20 cellular contexts compared by ENCODE assay signal in the genomic region with DNA sequence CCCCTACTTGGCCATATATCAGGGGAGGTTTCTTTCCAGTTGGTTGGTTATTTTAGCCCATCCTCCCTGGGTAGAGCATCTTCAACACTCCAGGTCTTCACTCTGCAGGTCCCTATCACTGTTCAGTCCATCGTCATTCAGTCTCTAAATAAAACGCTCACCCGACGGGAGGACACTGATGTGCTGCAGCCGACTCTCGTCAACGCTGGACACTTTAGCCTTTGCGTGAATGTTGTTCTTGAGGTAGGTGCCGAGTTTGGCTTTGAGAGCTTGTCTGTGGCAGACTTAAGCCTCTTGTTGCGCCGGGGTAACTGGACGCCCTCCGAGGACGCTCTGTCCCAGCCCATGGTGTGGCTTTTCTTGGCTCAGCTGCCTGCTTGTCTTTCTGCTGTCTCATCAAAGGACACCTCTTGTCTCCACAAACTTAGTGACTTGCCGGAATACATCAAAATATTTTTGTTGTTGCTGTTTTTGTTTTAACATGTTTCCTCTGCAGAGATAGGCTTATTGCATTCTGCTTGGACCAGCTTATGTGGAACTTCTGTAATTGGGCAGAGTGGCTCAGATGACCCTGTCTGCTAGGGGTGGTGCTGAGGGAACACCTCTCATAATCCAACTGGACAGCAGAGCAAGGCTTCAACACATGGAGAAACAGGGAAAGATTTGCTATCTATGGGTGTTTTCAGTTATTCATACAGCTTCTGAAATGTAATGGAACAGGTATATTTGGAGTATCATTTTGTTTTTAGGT. TPM values are rescaled to one million over a fixed set of nuclear protein-coding genes. Genes with fewer than 3 reads are reported as not detected.
DNase-seq lines count a peak whose midpoint lies in the region; ATAC-seq, FAIRE-seq and TF ChIP-seq lines count a peak whose summit lies in the region.
"Had no signal": no experiment of that assay in that cellular context is flagged by ENCODE, and none has a peak within 500 bp of the region (broad histone marks: within the 10 kb centered on the region; RNA-seq: fewer than 3 reads in every experiment).

No MANE protein-coding gene starts in this region.

- in situ Hi-C loops in gastrocnemius medialis (cut with MboI; ENCODE audit: low sequenced_read_pairs in 4 of 4): no loop called here

- H3K9ac ChIP-seq in BLaER1: peak overlapping the region; percentile 36; the same call in 1 of the 2 replicates
- H3K9ac ChIP-seq in astrocyte (ENCODE audit: low read length): no peak overlapping the region

- TF ChIP-seq CTCF in astrocyte (IDR thresholded peaks at IDR 0.05; ENCODE audit: insufficient read depth, low read depth, low read length) (no peak), gastrocnemius medialis (IDR thresholded peaks at IDR 0.05 in 4 of 5, conservative IDR thresholded peaks at IDR 0.05 in 1 of 5) (no peak), foreskin keratinocyte (conservative IDR thresholded peaks at IDR 0.05) (no peak)

- intact Hi-C loops in left ventricle myocardium superior (cut with micrococcal nuclease): no loop called here
- intact Hi-C loops in gastrocnemius medialis (cut with DNase I; ENCODE audit: low total_unique reads): no loop called here
- intact Hi-C loops in left colon (cut with DNase I, micrococcal nuclease): no loop called here

- H3K9me3 ChIP-seq in BLaER1: no peaks in the 10 kb centered on the region
- H3K9me3 ChIP-seq in astrocyte (ENCODE audit: insufficient read depth, low read depth, low read length): no peaks in the 10 kb centered on the region
- H3K9me3 ChIP-seq in gastrocnemius medialis: no peaks in the 10 kb centered on the region
- H3K9me3 ChIP-seq: gastroesophageal sphincter, upper lobe of left lung had no signal

- H3K4me3 ChIP-seq in BLaER1 (0 out of 2 replicates have a peak overlapping the region, but pooled peaks have one; percentile 4), astrocyte (ENCODE audit: insufficient read depth, low read depth, low read length) (no peak overlapping the region), gastrocnemius medialis (peak overlapping the region in 3 of 4 donors; percentile 2 to 39 (median 22))
- H3K4me3 ChIP-seq: gastroesophageal sphincter, upper lobe of left lung had no signal

- H3K27ac ChIP-seq in BLaER1 (peak overlapping the region; percentile 60), astrocyte (ENCODE audit: low read depth, low read length) (no peak overlapping the region), gastrocnemius medialis (peak overlapping the region; percentile 80 to 91 (median 85)), foreskin keratinocyte (no peak overlapping the region)
- H3K27ac ChIP-seq: upper lobe of left lung had no signal

- peak in 1 of 2 donors; percentile 51 for TF ChIP-seq POLR2A in gastrocnemius medialis (IDR thresholded peaks at IDR 0.05)

- FAIRE-seq in astrocyte (lab: Jason Lieb, UNC) (no peak), GM19239 (lab: Jason Lieb, UNC) (no peak)
- FAIRE-seq: colon, small intestine had no signal

- H4K20me1 ChIP-seq in BLaER1: no peaks in the 10 kb centered on the region
- H4K20me1 ChIP-seq in astrocyte (ENCODE audit: insufficient read depth, low read length): no peaks in the 10 kb centered on the region

- DNase-seq in astrocyte (ENCODE audit: low read depth) (no peak), left ventricle myocardium superior (peak; percentile 81), gastrocnemius medialis (peak; percentile 87 to 95), foreskin keratinocyte (no peak), GM19239 (ENCODE audit: insufficient read length, low spot score) (no peak), OCI-M1 (lab: John Stamatoyannopoulos, UW) (no peak), left colon (no peak)
- DNase-seq: ACHN; amniotic stem cell; NCI-H1436; NK-92 treated with Interleukin-12 subunit alpha and Interleukin-12 subunit beta, amount 100 ng/mL, for 24 hours; SHP77; small intestine; T-helper 1 cell; upper lobe of left lung had no signal

- H3K4me1 ChIP-seq in BLaER1 (peaks cover 100% of the 10 kb centered on the region), astrocyte (ENCODE audit: insufficient read depth, low read length) (peaks cover 33% of the 10 kb centered on the region), gastrocnemius medialis (peaks cover 22 to 53% of the 10 kb centered on the region in 2 donors), foreskin keratinocyte (peaks cover 13% of the 10 kb centered on the region)
- H3K4me1 ChIP-seq: upper lobe of left lung had no signal

- no peak overlapping the region for H2AFZ ChIP-seq in astrocyte (ENCODE audit: low read depth, low read length)

- H3K9me3 Mint-ChIP-seq in astrocyte (ENCODE audit: unreplicated experiment): no peaks in the 10 kb centered on the region
- H3K9me3 Mint-ChIP-seq: activated T-helper 17 cell treated with anti-CD3 and anti-CD28 coated beads, Interleukin-2, amount 50 U/mL, for 72 hours; WTC11 had no signal

- no peak overlapping the region for H3K4me3 Mint-ChIP-seq in astrocyte (ENCODE audit: unreplicated experiment)
- H3K4me3 Mint-ChIP-seq: activated T-helper 17 cell treated with anti-CD3 and anti-CD28 coated beads, Interleukin-2, amount 50 U/mL, for 72 hours; WTC11 had no signal

- H3K4me1 Mint-ChIP-seq in astrocyte (ENCODE audit: low read depth, unreplicated experiment): peaks cover 43% of the 10 kb centered on the region
- H3K4me1 Mint-ChIP-seq: activated T-helper 17 cell treated with anti-CD3 and anti-CD28 coated beads, Interleukin-2, amount 50 U/mL, for 72 hours had no signal

- peaks cover 7% of the 10 kb centered on the region for H3K36me3 Mint-ChIP-seq in astrocyte (ENCODE audit: low read depth, unreplicated experiment)
- H3K36me3 Mint-ChIP-seq: WTC11 had no signal

- no peaks in the 10 kb centered on the region for H3K27me3 Mint-ChIP-seq in astrocyte (ENCODE audit: low read depth, unreplicated experiment)
- H3K27me3 Mint-ChIP-seq: activated T-helper 17 cell treated with anti-CD3 and anti-CD28 coated beads, Interleukin-2, amount 50 U/mL, for 72 hours had no signal

- H3K27me3 ChIP-seq in BLaER1: no peaks in the 10 kb centered on the region
- no peaks in the 10 kb centered on the region for H3K27me3 ChIP-seq in astrocyte (ENCODE audit: insufficient read depth, low read length)
- no peaks in the 10 kb centered on the region for H3K27me3 ChIP-seq in gastrocnemius medialis
- no peaks in the 10 kb centered on the region for H3K27me3 ChIP-seq in foreskin keratinocyte
- H3K27me3 ChIP-seq: gastroesophageal sphincter, upper lobe of left lung had no signal

- H3K36me3 ChIP-seq in BLaER1 (no peaks in the 10 kb centered on the region), astrocyte (ENCODE audit: insufficient read depth, low read length) (no peaks in the 10 kb centered on the region), gastrocnemius medialis (no peaks in the 10 kb centered on the region)

- no peaks in the 10 kb centered on the region for H3K79me2 ChIP-seq in astrocyte (ENCODE audit: insufficient read depth, low read length)

- peak; percentile 91 for ATAC-seq in left ventricle myocardium superior
- peak; percentile 82 to 88 for ATAC-seq in gastrocnemius medialis
- ATAC-seq in foreskin keratinocyte: no peak
- no peak for ATAC-seq in left colon
- ATAC-seq: activated T-helper 17 cell treated with anti-CD3 and anti-CD28 coated beads, Interleukin-2, amount 50 U/mL, for 72 hours; WTC11 had no signal

- H3K27ac Mint-ChIP-seq in astrocyte (ENCODE audit: unreplicated experiment): peak overlapping the region; percentile 92
- H3K27ac Mint-ChIP-seq: activated T-helper 17 cell treated with anti-CD3 and anti-CD28 coated beads, Interleukin-2, amount 50 U/mL, for 72 hours; WTC11 had no signal

- H3K4me2 ChIP-seq in BLaER1: peak overlapping the region; percentile 81
- H3K4me2 ChIP-seq in astrocyte (ENCODE audit: low read length): peak overlapping the region; percentile 69

RNA-seq across cellular contexts. Expression of gene TCTN1, which starts 26.5 kb away (rescaled TPM):
- total RNA-seq in astrocyte: 22.6 and 32.0 TPM in 2 replicates
- total RNA-seq in left ventricle myocardium superior: 25.5 TPM
- total RNA-seq in gastrocnemius medialis: 10 to 100 TPM in 3 of 4 donors, 1 to 10 TPM in 1; 4.7 to 30.8 (median 22.7) TPM
- 21.4 and 22.7 TPM in 2 replicates for total RNA-seq in foreskin keratinocyte
- 18.2 and 21.6 TPM in 2 replicates for polyA plus RNA-seq in foreskin keratinocyte
- 1 to 10 TPM; 8.0 to 9.1 TPM for total RNA-seq in left colon

RNA-seq across cellular contexts. Expression of gene HVCN1, which starts 48.5 kb away (rescaled TPM):
- total RNA-seq in astrocyte (0.94 and 1.0 TPM in 2 replicates), left ventricle myocardium superior (10.4 TPM), gastrocnemius medialis (1 to 10 TPM; 4.6 to 8.1 (median 5.8) TPM), foreskin keratinocyte (2.3 and 2.6 TPM in 2 replicates), left colon (1 to 10 TPM; 1.4 to 3.0 TPM)
- polyA plus RNA-seq in foreskin keratinocyte: 1.8 and 2.4 TPM in 2 replicates

RNA-seq across cellular contexts. Expression of gene PPTC7, which starts 57.3 kb away (rescaled TPM):
- total RNA-seq in astrocyte (14.9 and 16.6 TPM in 2 replicates), left ventricle myocardium superior (124 TPM), gastrocnemius medialis (10 to 100 TPM; 27.6 to 85.8 (median 58.4) TPM), foreskin keratinocyte (26.6 and 27.2 TPM in 2 replicates), left colon (10 to 100 TPM; 30.7 to 32.4 TPM)
- 9.6 and 12.0 TPM in 2 replicates for polyA plus RNA-seq in foreskin keratinocyte

Comparison
In these comparisons a context has a peak if more than half of its experiments do, and no peak if none do; other contexts are left out.
1. H3K27ac ChIP-seq: peak in BLaER1 (single experiment) and gastrocnemius medialis (4 of 4); none in astrocyte (single experiment) and foreskin keratinocyte (single experiment).
2. DNase-seq: peak in left ventricle myocardium superior (single experiment) and gastrocnemius medialis (2 of 2); none in astrocyte (single experiment), foreskin keratinocyte (0 of 2), GM19239 (single experiment), OCI-M1 (single experiment) and left colon (0 of 2).
3. ATAC-seq: peak in left ventricle myocardium superior (single experiment) and gastrocnemius medialis (2 of 2); none in foreskin keratinocyte (single experiment) and left colon (single experiment).